Comparison of ENCODE assay signal across 30 cellular contexts in genomic region chr20:49353348-49353747, GRCh38.
"Had no signal": no experiment of that assay in that cellular context is flagged by ENCODE, and none has a peak within 500 bp of the region (broad histone marks: within the 10 kb centered on the region; RNA-seq: fewer than 3 reads in every experiment).

No MANE protein-coding gene starts in this region.

- ATAC-seq: activated CD8-positive, alpha-beta memory T cell treated with anti-CD3 and anti-CD28 coated beads, Interleukin-2, amount 10 ng/mL, durations not matched to agents 7 days and 5 days; activated naive CD8-positive, alpha-beta T cell treated with anti-CD3 and anti-CD28 coated beads, Interleukin-2, amount 50 U/mL, for 24 hours; PC-3; SK-N-SH treated with all-trans-retinoic acid at 6 μM for 48 hours; WTC11 had no signal

- H3K27ac Mint-ChIP-seq: activated CD8-positive, alpha-beta memory T cell treated with anti-CD3 and anti-CD28 coated beads, Interleukin-2, amount 10 ng/mL, durations not matched to agents 7 days and 5 days; activated naive CD4-positive, alpha-beta T cell treated with anti-CD3 and anti-CD28 coated beads, Interleukin-2, amount 50 U/mL, for 24 hours; activated naive CD8-positive, alpha-beta T cell treated with anti-CD3 and anti-CD28 coated beads, Interleukin-2, amount 50 U/mL, for 24 hours; activated T-cell treated with anti-CD3 and anti-CD28 coated beads, Interleukin-2, amount 50 U/mL, for 24 hours; activated T-helper 1 cell treated with anti-CD3 and anti-CD28 coated beads, Interleukin-12 subunit alpha, Interleukin-12 subunit beta, Interleukin-2, Interleukin-4 antibody, amounts not matched to agents 30 ng/mL and 10 ng/mL and 1 ng/mL, durations not matched to agents 14 hours and 24 hours and 36 hours; IgD-negative memory B cell; T-helper 2 cell treated with Interferon-gamma antibody and Interleukin-4, amounts not matched to agents 5 μg/mL and 100 μg/mL, for 36 hours; WTC11 had no signal

- H3K4me3 ChIP-seq: ascending aorta, cardiac muscle cell, SJSA1 had no signal

- H3K36me3 ChIP-seq: ascending aorta, cardiac muscle cell, SJSA1 had no signal

- H3K9me3 Mint-ChIP-seq: activated naive CD4-positive, alpha-beta T cell treated with anti-CD3 and anti-CD28 coated beads, Interleukin-2, amount 50 U/mL, for 24 hours; activated naive CD8-positive, alpha-beta T cell treated with anti-CD3 and anti-CD28 coated beads, Interleukin-2, amount 50 U/mL, for 24 hours; activated T-cell treated with anti-CD3 and anti-CD28 coated beads, Interleukin-2, amount 50 U/mL, for 24 hours; activated T-helper 1 cell treated with anti-CD3 and anti-CD28 coated beads, Interleukin-12 subunit alpha, Interleukin-12 subunit beta, Interleukin-2, Interleukin-4 antibody, amounts not matched to agents 30 ng/mL and 10 ng/mL and 1 ng/mL, durations not matched to agents 14 hours and 24 hours and 36 hours; T-helper 2 cell treated with Interferon-gamma antibody and Interleukin-4, amounts not matched to agents 5 μg/mL and 100 μg/mL, for 36 hours; WTC11 had no signal

- H3K4me1 Mint-ChIP-seq: activated CD8-positive, alpha-beta memory T cell treated with anti-CD3 and anti-CD28 coated beads, Interleukin-2, amount 10 ng/mL, durations not matched to agents 7 days and 5 days; activated naive CD4-positive, alpha-beta T cell treated with anti-CD3 and anti-CD28 coated beads, Interleukin-2, amount 50 U/mL, for 24 hours; activated naive CD8-positive, alpha-beta T cell treated with anti-CD3 and anti-CD28 coated beads, Interleukin-2, amount 50 U/mL, for 24 hours; IgD-negative memory B cell; WTC11 had no signal

- H3K4me3 Mint-ChIP-seq: activated CD8-positive, alpha-beta memory T cell treated with anti-CD3 and anti-CD28 coated beads, Interleukin-2, amount 10 ng/mL, durations not matched to agents 7 days and 5 days; activated naive CD4-positive, alpha-beta T cell treated with anti-CD3 and anti-CD28 coated beads, Interleukin-2, amount 50 U/mL, for 24 hours; activated naive CD8-positive, alpha-beta T cell treated with anti-CD3 and anti-CD28 coated beads, Interleukin-2, amount 50 U/mL, for 24 hours; activated T-cell treated with anti-CD3 and anti-CD28 coated beads, Interleukin-2, amount 50 U/mL, for 24 hours; activated T-helper 1 cell treated with anti-CD3 and anti-CD28 coated beads, Interleukin-12 subunit alpha, Interleukin-12 subunit beta, Interleukin-2, Interleukin-4 antibody, amounts not matched to agents 30 ng/mL and 10 ng/mL and 1 ng/mL, durations not matched to agents 14 hours and 24 hours and 36 hours; brain; IgD-negative memory B cell; T-helper 2 cell treated with Interferon-gamma antibody and Interleukin-4, amounts not matched to agents 5 μg/mL and 100 μg/mL, for 36 hours; WTC11 had no signal

- H3K27me3 Mint-ChIP-seq: brain had no signal

- H3K27me3 ChIP-seq: ascending aorta, cardiac muscle cell, SJSA1 had no signal

- H3K4me1 ChIP-seq: ascending aorta, SJSA1 had no signal

- DNase-seq: activated CD4-positive, alpha-beta T cell treated with anti-CD3 and anti-CD28 coated beads for 48 hours; activated CD4-positive, alpha-beta T cell treated with anti-CD3 and anti-CD28 coated beads, Interleukin-2, amount 50 U/mL, for 4 hours; activated CD4-positive, CD25-positive, alpha-beta regulatory T cell treated with anti-CD3 and anti-CD28 coated beads, Interleukin-2, amount 50 U/mL, for 72 hours; activated CD8-positive, alpha-beta memory T cell treated with anti-CD3 and anti-CD28 coated beads, Interleukin-2, amount 10 ng/mL, durations not matched to agents 7 days and 5 days; activated effector memory CD4-positive, alpha-beta T cell treated with Interleukin-2 at 50 U/mL for 16 hours; activated naive CD4-positive, alpha-beta T cell; activated naive CD8-positive, alpha-beta T cell treated with anti-CD3 and anti-CD28 coated beads, Interleukin-2, amount 50 U/mL, for 24 hours; activated T-cell treated with anti-CD3 and anti-CD28 coated beads, Interleukin-2, amount 50 U/mL, for 24 hours; amniotic stem cell; KG1; NCI-H1092 treated with DMSO at 0.1 percent for 48 hours; NCI-H1436; NCI-H1694 treated with DMSO at 0.1 percent for 48 hours; NCI-H2029 treated with DMSO at 0.1 percent for 48 hours; NCI-H226; NCI-H526; NCI-H82; PC-3; SHP77; SW 1271 had no signal

- H3K36me3 Mint-ChIP-seq: activated CD8-positive, alpha-beta memory T cell treated with anti-CD3 and anti-CD28 coated beads, Interleukin-2, amount 10 ng/mL, durations not matched to agents 7 days and 5 days; activated naive CD4-positive, alpha-beta T cell treated with anti-CD3 and anti-CD28 coated beads, Interleukin-2, amount 50 U/mL, for 24 hours; brain; IgD-negative memory B cell; WTC11 had no signal

- H3K9me3 ChIP-seq: ascending aorta, SJSA1 had no signal

- H3K27ac ChIP-seq: ascending aorta, cardiac muscle cell, SJSA1 had no signal
